ENCODE assay signal across 1 cellular context in genomic region chr17:75823257-75824041, GRCh38.
TF ChIP-seq lines count a peak whose summit lies in the region.

No MANE protein-coding gene starts in this region.

TF ChIP-seq in HEK293, 187 proteins besides CTCF, POLR2A, EP300 and RAD21 (continued from another document):
- TF ChIP-seq, protein P1, sequence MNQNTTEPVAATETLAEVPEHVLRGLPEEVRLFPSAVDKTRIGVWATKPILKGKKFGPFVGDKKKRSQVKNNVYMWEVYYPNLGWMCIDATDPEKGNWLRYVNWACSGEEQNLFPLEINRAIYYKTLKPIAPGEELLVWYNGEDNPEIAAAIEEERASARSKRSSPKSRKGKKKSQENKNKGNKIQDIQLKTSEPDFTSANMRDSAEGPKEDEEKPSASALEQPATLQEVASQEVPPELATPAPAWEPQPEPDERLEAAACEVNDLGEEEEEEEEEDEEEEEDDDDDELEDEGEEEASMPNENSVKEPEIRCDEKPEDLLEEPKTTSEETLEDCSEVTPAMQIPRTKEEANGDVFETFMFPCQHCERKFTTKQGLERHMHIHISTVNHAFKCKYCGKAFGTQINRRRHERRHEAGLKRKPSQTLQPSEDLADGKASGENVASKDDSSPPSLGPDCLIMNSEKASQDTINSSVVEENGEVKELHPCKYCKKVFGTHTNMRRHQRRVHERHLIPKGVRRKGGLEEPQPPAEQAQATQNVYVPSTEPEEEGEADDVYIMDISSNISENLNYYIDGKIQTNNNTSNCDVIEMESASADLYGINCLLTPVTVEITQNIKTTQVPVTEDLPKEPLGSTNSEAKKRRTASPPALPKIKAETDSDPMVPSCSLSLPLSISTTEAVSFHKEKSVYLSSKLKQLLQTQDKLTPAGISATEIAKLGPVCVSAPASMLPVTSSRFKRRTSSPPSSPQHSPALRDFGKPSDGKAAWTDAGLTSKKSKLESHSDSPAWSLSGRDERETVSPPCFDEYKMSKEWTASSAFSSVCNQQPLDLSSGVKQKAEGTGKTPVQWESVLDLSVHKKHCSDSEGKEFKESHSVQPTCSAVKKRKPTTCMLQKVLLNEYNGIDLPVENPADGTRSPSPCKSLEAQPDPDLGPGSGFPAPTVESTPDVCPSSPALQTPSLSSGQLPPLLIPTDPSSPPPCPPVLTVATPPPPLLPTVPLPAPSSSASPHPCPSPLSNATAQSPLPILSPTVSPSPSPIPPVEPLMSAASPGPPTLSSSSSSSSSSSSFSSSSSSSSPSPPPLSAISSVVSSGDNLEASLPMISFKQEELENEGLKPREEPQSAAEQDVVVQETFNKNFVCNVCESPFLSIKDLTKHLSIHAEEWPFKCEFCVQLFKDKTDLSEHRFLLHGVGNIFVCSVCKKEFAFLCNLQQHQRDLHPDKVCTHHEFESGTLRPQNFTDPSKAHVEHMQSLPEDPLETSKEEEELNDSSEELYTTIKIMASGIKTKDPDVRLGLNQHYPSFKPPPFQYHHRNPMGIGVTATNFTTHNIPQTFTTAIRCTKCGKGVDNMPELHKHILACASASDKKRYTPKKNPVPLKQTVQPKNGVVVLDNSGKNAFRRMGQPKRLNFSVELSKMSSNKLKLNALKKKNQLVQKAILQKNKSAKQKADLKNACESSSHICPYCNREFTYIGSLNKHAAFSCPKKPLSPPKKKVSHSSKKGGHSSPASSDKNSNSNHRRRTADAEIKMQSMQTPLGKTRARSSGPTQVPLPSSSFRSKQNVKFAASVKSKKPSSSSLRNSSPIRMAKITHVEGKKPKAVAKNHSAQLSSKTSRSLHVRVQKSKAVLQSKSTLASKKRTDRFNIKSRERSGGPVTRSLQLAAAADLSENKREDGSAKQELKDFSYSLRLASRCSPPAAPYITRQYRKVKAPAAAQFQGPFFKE (tag by site-specific recombination; IDR thresholded peaks at IDR 0.05; ENCODE audit: borderline replicate concordance): no peak
